ENCODE assay signal across 8 cellular contexts in the genomic region with DNA sequence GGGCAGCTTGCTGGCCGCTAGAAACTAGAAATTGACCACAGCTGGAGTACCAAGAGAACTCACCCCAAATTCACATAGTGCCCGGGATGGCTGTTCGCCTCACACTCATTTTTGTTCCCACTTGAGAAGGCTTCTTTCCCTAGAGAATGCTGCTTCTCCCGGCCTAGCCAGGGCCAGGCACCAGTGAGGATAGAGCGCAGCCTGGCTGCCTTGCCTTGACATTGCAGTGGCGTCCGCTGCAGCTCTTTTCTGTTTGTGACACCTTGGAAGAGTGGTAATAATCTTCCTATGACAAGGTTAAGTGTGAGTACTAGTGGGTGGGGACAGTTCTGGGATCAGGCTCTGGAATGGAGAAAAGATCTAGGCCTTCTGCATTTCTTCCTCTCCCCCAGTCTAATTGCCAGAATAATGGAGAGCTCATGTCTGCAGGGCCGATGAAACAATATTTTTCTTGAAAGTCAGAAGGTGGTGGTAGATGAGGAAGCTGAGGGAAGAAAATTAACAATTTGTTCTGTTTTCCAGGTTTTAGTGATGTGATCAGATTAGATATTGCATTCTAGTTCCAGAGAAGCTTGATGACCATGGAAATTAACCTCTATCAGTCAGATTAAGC. TPM values are rescaled to one million over a fixed set of nuclear protein-coding genes. Genes with fewer than 3 reads are reported as not detected.
DNase-seq lines count a peak whose midpoint lies in the region; ATAC-seq and TF ChIP-seq lines count a peak whose summit lies in the region.

No MANE protein-coding gene starts in this region.

- ATAC-seq in HG03108 (IDR thresholded peaks at IDR 0.05; ENCODE audit: unreplicated experiment) (peak; percentile 36), activated B cell treated with CpG ODN at 0.5 μM for 24 hours (ENCODE audit: low read depth) (peak; percentile 49), left colon (peak; percentile 62)

- intact Hi-C loops in activated B cell treated with CpG ODN at 0.5 μM for 24 hours (cut with micrococcal nuclease): loop anchor here (1.0 to 10.0 kb wide), 10 partner anchors 12 to 650 kb away; a partner anchor contains a TSS
- intact Hi-C loops in left colon (cut with DNase I, micrococcal nuclease): loop anchor here in 1 of 2 donors (5.0 kb wide), 2 partner anchors 37 to 92 kb away; no protein-coding TSS in a partner anchor

- peaks cover 10% of the 10 kb centered on the region for H3K27me3 Mint-ChIP-seq in activated B cell treated with CpG ODN at 0.5 μM for 24 hours

- H3K4me3 Mint-ChIP-seq in activated B cell treated with CpG ODN at 0.5 μM for 24 hours: peak overlapping the region; percentile 79

- CTCF ChIA-PET in activated B cell treated with CpG ODN at 0.5 μM for 24 hours (lab: Charles Lee): interaction anchor here (0.8 to 14.7 kb wide), 13 partner anchors 9 to 409 kb away, joined by 3 to 257 read pairs (median 7); a partner anchor contains a TSS

- H3K27ac Mint-ChIP-seq in activated B cell treated with CpG ODN at 0.5 μM for 24 hours: peak overlapping the region; percentile 90

- H3K36me3 Mint-ChIP-seq in activated B cell treated with CpG ODN at 0.5 μM for 24 hours (ENCODE audit: low read depth): no peaks in the 10 kb centered on the region

- peak; percentile 55 for DNase-seq in activated gamma-delta T cell treated with Interleukin-2 at 50 U/mL for 16 hours
- DNase-seq in activated gamma-delta T cell (lab: John Stamatoyannopoulos, UW): no peak
- peak; percentile 85 for DNase-seq in NCI-H2196 (lab: John Stamatoyannopoulos, UW; ENCODE audit: unreplicated experiment)
- no peak for DNase-seq in activated B cell treated with CpG ODN at 0.5 μM for 24 hours
- peak; percentile 86 for DNase-seq in coronary artery (ENCODE audit: low spot score)
- peak; percentile 84 for DNase-seq in left colon
- DNase-seq in stimulated activated CD4-positive, alpha-beta T cell treated with anti-CD3 and anti-CD28 coated beads, Interleukin-15, amount 100 ng/mL, for 48 hours (ENCODE audit: low read depth in 2 of 2): peak; percentile 48 to 61

- peaks cover 15% of the 10 kb centered on the region for H3K4me1 Mint-ChIP-seq in activated B cell treated with CpG ODN at 0.5 μM for 24 hours

- peak overlapping the region; percentile 98 to 99 for H3K27ac ChIP-seq in coronary artery

- H3K9me3 Mint-ChIP-seq in activated B cell treated with CpG ODN at 0.5 μM for 24 hours: no peaks in the 10 kb centered on the region

- peak overlapping the region; percentile 88 for H3K4me3 ChIP-seq in coronary artery

- POLR2A ChIA-PET in activated B cell treated with CpG ODN at 0.5 μM for 24 hours (lab: Charles Lee): interaction anchor here (0.5 to 2.9 kb wide), 10 partner anchors 12 to 423 kb away, joined by 3 to 29 read pairs (median 6); a partner anchor contains a TSS

- peak; percentile 77 for TF ChIP-seq CTCF in activated B cell treated with CpG ODN at 0.5 μM for 24 hours (IDR thresholded peaks at IDR 0.05)
- peak; percentile 98 for TF ChIP-seq CTCF in coronary artery (IDR thresholded peaks at IDR 0.05)

RNA-seq across cellular contexts. Expression of a gene that starts 3.7 kb away (rescaled TPM):
- not detected in 2 replicates for total RNA-seq in activated B cell treated with CpG ODN at 0.5 μM for 24 hours
- 10 to 100 TPM; 37.5 to 46.8 TPM for total RNA-seq in left colon

RNA-seq across cellular contexts. Expression of a gene that starts 6.1 kb away (rescaled TPM):
- total RNA-seq in activated B cell treated with CpG ODN at 0.5 μM for 24 hours: 1.6 and 2.3 TPM in 2 replicates
- total RNA-seq in left colon: 10 to 100 TPM; 51.1 to 53.7 TPM

RNA-seq across cellular contexts. Expression of a gene that starts 34.5 kb away (rescaled TPM):
- total RNA-seq in activated B cell treated with CpG ODN at 0.5 μM for 24 hours (1.0 and 1.4 TPM in 2 replicates), left colon (10 to 100 TPM; 37.2 to 40.8 TPM)

RNA-seq across cellular contexts. Expression of a gene that starts 46.9 kb away (rescaled TPM):
- total RNA-seq in activated B cell treated with CpG ODN at 0.5 μM for 24 hours: not detected in 2 replicates
- not detected for total RNA-seq in left colon

RNA-seq across cellular contexts. Expression of a gene that starts 51.3 kb away (rescaled TPM):
- total RNA-seq in activated B cell treated with CpG ODN at 0.5 μM for 24 hours: not detected in 2 replicates
- not detected for total RNA-seq in left colon

Comparison
In these comparisons a context has a peak if more than half of its experiments do, and no peak if none do; other contexts are left out.
1. DNase-seq: peak in activated gamma-delta T cell treated with Interleukin-2 at 50 U/mL for 16 hours (single experiment), NCI-H2196 (single experiment), coronary artery (single experiment), left colon (2 of 2) and stimulated activated CD4-positive, alpha-beta T cell treated with anti-CD3 and anti-CD28 coated beads, Interleukin-15, amount 100 ng/mL, for 48 hours (2 of 2); none in activated gamma-delta T cell (single experiment) and activated B cell treated with CpG ODN at 0.5 μM for 24 hours (single experiment).
2. RNA of a gene that starts 3.7 kb away (total RNA-seq): 37.5 to 46.8 TPM in left colon; not detected in activated B cell treated with CpG ODN at 0.5 μM for 24 hours; every median in the first group is over 10 times any median in the second.
3. RNA of a gene that starts 6.1 kb away (total RNA-seq): 51.1 to 53.7 TPM in left colon; 1.6 to 2.3 TPM in activated B cell treated with CpG ODN at 0.5 μM for 24 hours; every median in the first group is over 10 times any median in the second.
4. RNA of a gene that starts 34.5 kb away (total RNA-seq): 37.2 to 40.8 TPM in left colon; 1.0 to 1.4 TPM in activated B cell treated with CpG ODN at 0.5 μM for 24 hours; every median in the first group is over 10 times any median in the second.
5. Peak in every context shown above with its lines, with median percentiles within 50 percentile points of each other: ATAC-seq.